Comparison of ENCODE assay signal across 1 cellular context in the genomic region with DNA sequence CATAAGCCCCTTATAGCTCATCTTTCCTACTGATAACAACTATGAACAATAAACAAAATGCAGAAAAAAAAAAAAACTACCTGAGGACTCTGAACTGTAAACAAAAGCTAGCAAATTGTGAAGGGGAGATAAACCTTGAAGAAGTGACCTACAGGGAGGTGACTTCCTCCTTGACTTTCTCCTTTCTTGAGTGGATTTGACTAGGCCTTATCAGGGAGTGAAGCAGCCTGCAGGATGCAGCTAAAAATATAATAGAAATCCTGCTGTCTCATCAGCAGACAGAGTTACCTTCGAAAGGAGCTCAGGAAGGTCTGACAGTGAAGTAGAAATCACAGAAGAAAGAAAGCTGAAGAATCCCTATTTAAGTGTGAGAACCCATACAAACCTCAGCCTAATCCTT.
A peak's percentile ranks its signal among the peaks of the same experiment; 100 is the strongest.
TF ChIP-seq lines count a peak whose summit lies in the region.

No MANE protein-coding gene starts in this region.

TF ChIP-seq in K562, 482 proteins besides CTCF, POLR2A, EP300 and RAD21:
- TF ChIP-seq FOXK1 (CRISPR knock-in tag; IDR thresholded peaks at IDR 0.05; ENCODE audit: borderline replicate concordance) (no peak), NCOR1 (IDR thresholded peaks at IDR 0.05) (peak; percentile 25; the same call in 1 of the 2 replicates), SOX6 (IDR thresholded peaks at IDR 0.05) (peak; percentile 70), SMARCA4 (IDR thresholded peaks at IDR 0.05) (peak; percentile 50; the same call in 1 of the 2 replicates), TBP (optimal IDR thresholded peaks at IDR 0.05; ENCODE audit: low read depth, low read length) (no peak), MEF2A (IDR thresholded peaks at IDR 0.05; ENCODE audit: control insufficient read depth, low read depth, low read length) (peak; percentile 75), NCOA2 (IDR thresholded peaks at IDR 0.05; ENCODE audit: partially characterized antibody in 2 of 2) (no peak), SPI1 (IDR thresholded peaks at IDR 0.05; ENCODE audit: borderline replicate concordance, low read depth, low read length) (peak; percentile 46; the same call in 1 of the 2 replicates), ZEB2 (IDR thresholded peaks at IDR 0.05) (peak; percentile 64; the same call in 1 of the 2 replicates), CTBP1 (IDR thresholded peaks at IDR 0.05; ENCODE audit: borderline replicate concordance) (peak; percentile 25; the same call in 1 of the 2 replicates), RCOR1 (IDR thresholded peaks at IDR 0.05; ENCODE audit: borderline replicate concordance in 1 of 2, low read depth in 2 of 2, low read length in 2 of 2) (peak in 1 of 2 experiments; percentile 39; a peak in 1 of 4 replicates), HMBOX1 (IDR thresholded peaks at IDR 0.05) (0 out of 2 replicates have a peak, but pooled peaks have one; percentile 52), KDM1A (IDR thresholded peaks at IDR 0.05) (peak; percentile 28; a peak in 2 of 4 replicates), DPF2 (IDR thresholded peaks at IDR 0.05) (peak; percentile 72), MBD2 (IDR thresholded peaks at IDR 0.05; ENCODE audit: borderline replicate concordance, low read depth) (no peak), C11orf30 (IDR thresholded peaks at IDR 0.05; ENCODE audit: low read depth) (0 out of 2 replicates have a peak, but pooled peaks have one; percentile 21), CBFA2T2 (conservative IDR thresholded peaks at IDR 0.05) (peak; percentile 40), ARID1B (IDR thresholded peaks at IDR 0.05) (peak; percentile 65), CBFA2T3 (IDR thresholded peaks at IDR 0.05) (peak; percentile 69), TAL1 (IDR thresholded peaks at IDR 0.05) (peak; percentile 40; the same call in 1 of the 2 replicates), NFE2 (IDR thresholded peaks at IDR 0.05; ENCODE audit: low read depth) (peak; percentile 49; the same call in 1 of the 2 replicates), ZNF398 (CRISPR knock-in tag; IDR thresholded peaks at IDR 0.05) (no peak), HDAC3 (IDR thresholded peaks at IDR 0.05; ENCODE audit: borderline replicate concordance, partially characterized antibody) (peak; percentile 23), ESRRA (IDR thresholded peaks at IDR 0.05; ENCODE audit: borderline replicate concordance, low read depth) (peak; percentile 87)
- TF ChIP-seq, protein P1, sequence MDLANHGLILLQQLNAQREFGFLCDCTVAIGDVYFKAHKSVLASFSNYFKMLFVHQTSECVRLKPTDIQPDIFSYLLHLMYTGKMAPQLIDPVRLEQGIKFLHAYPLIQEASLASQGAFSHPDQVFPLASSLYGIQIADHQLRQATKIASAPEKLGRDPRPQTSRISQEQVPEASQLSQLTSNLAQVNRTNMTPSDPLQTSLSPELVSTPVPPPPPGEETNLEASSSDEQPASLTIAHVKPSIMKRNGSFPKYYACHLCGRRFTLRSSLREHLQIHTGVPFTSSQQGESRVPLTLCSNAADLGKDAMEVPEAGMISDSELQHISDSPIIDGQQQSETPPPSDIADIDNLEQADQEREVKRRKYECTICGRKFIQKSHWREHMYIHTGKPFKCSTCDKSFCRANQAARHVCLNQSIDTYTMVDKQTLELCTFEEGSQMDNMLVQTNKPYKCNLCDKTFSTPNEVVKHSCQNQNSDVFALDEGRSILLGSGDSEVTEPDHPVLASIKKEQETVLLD (IDR thresholded peaks at IDR 0.05), result peak; percentile 57; the same call in 1 of the 2 replicates
- TF ChIP-seq, protein P2, sequence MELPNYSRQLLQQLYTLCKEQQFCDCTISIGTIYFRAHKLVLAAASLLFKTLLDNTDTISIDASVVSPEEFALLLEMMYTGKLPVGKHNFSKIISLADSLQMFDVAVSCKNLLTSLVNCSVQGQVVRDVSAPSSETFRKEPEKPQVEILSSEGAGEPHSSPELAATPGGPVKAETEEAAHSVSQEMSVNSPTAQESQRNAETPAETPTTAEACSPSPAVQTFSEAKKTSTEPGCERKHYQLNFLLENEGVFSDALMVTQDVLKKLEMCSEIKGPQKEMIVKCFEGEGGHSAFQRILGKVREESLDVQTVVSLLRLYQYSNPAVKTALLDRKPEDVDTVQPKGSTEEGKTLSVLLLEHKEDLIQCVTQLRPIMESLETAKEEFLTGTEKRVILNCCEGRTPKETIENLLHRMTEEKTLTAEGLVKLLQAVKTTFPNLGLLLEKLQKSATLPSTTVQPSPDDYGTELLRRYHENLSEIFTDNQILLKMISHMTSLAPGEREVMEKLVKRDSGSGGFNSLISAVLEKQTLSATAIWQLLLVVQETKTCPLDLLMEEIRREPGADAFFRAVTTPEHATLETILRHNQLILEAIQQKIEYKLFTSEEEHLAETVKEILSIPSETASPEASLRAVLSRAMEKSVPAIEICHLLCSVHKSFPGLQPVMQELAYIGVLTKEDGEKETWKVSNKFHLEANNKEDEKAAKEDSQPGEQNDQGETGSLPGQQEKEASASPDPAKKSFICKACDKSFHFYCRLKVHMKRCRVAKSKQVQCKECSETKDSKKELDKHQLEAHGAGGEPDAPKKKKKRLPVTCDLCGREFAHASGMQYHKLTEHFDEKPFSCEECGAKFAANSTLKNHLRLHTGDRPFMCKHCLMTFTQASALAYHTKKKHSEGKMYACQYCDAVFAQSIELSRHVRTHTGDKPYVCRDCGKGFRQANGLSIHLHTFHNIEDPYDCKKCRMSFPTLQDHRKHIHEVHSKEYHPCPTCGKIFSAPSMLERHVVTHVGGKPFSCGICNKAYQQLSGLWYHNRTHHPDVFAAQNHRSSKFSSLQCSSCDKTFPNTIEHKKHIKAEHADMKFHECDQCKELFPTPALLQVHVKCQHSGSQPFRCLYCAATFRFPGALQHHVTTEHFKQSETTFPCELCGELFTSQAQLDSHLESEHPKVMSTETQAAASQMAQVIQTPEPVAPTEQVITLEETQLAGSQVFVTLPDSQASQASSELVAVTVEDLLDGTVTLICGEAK (IDR thresholded peaks at IDR 0.05), result peak; percentile 60
- TF ChIP-seq, protein P2 (CRISPR knock-in tag; IDR thresholded peaks at IDR 0.05), result no peak
- TF ChIP-seq, protein P3, sequence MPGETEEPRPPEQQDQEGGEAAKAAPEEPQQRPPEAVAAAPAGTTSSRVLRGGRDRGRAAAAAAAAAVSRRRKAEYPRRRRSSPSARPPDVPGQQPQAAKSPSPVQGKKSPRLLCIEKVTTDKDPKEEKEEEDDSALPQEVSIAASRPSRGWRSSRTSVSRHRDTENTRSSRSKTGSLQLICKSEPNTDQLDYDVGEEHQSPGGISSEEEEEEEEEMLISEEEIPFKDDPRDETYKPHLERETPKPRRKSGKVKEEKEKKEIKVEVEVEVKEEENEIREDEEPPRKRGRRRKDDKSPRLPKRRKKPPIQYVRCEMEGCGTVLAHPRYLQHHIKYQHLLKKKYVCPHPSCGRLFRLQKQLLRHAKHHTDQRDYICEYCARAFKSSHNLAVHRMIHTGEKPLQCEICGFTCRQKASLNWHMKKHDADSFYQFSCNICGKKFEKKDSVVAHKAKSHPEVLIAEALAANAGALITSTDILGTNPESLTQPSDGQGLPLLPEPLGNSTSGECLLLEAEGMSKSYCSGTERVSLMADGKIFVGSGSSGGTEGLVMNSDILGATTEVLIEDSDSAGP (CRISPR knock-in tag; IDR thresholded peaks at IDR 0.05), result no peak
